In the genomic region with DNA sequence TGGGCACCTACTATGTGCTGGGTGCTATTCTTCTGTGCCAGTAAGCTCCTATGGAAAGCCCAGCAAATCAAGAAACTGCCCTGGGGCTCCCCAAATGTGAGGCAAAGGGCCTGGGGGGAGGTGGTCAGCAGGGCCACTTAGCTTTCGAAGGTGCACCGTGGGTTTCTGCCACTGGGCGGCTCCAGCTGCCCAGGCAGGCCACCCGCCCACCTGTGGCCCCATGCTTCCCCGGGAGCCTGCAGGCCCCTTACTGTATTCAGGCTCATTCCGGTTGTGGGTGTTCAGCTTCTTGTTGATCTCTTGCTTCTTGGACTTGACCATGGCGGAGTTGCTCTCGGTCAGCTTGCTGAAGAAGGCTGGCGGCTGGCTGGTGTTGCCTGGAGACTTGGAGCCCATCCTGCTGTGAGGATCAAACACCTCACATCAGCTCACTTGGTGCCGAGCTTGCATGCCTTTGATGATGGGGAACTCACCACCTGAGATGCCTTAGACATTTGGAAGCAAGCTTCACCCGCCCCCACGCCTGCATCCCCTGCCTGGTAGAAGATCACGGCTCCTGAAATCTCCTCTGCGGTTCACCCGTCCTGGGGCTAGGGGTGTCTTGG, we compare ENCODE assay signal across 15 cellular contexts.
DNase-seq lines count a peak whose midpoint lies in the region; TF ChIP-seq lines count a peak whose summit lies in the region.
"Had no signal": no experiment of that assay in that cellular context is flagged by ENCODE, and none has a peak within 500 bp of the region (broad histone marks: within the 10 kb centered on the region; RNA-seq: fewer than 3 reads in every experiment).

No MANE protein-coding gene starts in this region.

- no peaks in the 10 kb centered on the region for H3K27me3 Mint-ChIP-seq in nephron (ENCODE audit: low read depth)
- H3K27me3 Mint-ChIP-seq: activated naive CD4-positive, alpha-beta T cell treated with anti-CD3 and anti-CD28 coated beads, Interleukin-2, amount 10 ng/mL, durations not matched to agents 7 days and 5 days had no signal

- H3K9me3 Mint-ChIP-seq in nephron, result no peaks in the 10 kb centered on the region
- H3K9me3 Mint-ChIP-seq: activated naive CD4-positive, alpha-beta T cell treated with anti-CD3 and anti-CD28 coated beads, Interleukin-2, amount 10 ng/mL, durations not matched to agents 7 days and 5 days; T-helper 2 cell treated with Interferon-gamma antibody and Interleukin-4, amounts not matched to agents 5 μg/mL and 100 μg/mL, for 36 hours had no signal

- H3K4me1 Mint-ChIP-seq in nephron, result peaks cover 14% of the 10 kb centered on the region
- H3K4me1 Mint-ChIP-seq: activated naive CD4-positive, alpha-beta T cell treated with anti-CD3 and anti-CD28 coated beads, Interleukin-2, amount 10 ng/mL, durations not matched to agents 7 days and 5 days had no signal

- no peak overlapping the region for H3K4me3 Mint-ChIP-seq in nephron
- H3K4me3 Mint-ChIP-seq: activated naive CD4-positive, alpha-beta T cell treated with anti-CD3 and anti-CD28 coated beads, Interleukin-2, amount 10 ng/mL, durations not matched to agents 7 days and 5 days; T-helper 2 cell treated with Interferon-gamma antibody and Interleukin-4, amounts not matched to agents 5 μg/mL and 100 μg/mL, for 36 hours had no signal

- H3K4me3 ChIP-seq in cardiac fibroblast (replicated peaks in 1 of 2; ENCODE audit: low read depth in 2 of 2, low read length in 2 of 2), result no peak overlapping the region
- H3K4me3 ChIP-seq: colonic mucosa, lung, stomach had no signal

- DNase-seq in D341Med (ENCODE audit: low spot score) (peak; percentile 69), HuH-7.5 (ENCODE audit: low spot score) (peak; percentile 65), cardiac fibroblast (ENCODE audit: low read depth in 2 of 2) (no peak), middle frontal gyrus (ENCODE audit: extremely low spot score, low spot score) (no peak), NCI-H1436 treated with DMSO at 0.1 percent for 48 hours (lab: John Stamatoyannopoulos, UW) (no peak), amygdala (lab: John Stamatoyannopoulos, UW) (no peak)
- no peak for DNase-seq in stimulated activated naive CD4-positive, alpha-beta T cell treated with Interleukin-2 at 50 U/mL for 16 hours (lab: John Stamatoyannopoulos, UW)
- DNase-seq: activated naive CD4-positive, alpha-beta T cell treated with anti-CD3 and anti-CD28 coated beads, Interleukin-2, amount 10 ng/mL, durations not matched to agents 7 days and 5 days; colonic mucosa; NCI-H1417 treated with DMSO at 0.1 percent for 48 hours; stimulated activated CD4-positive, alpha-beta T cell treated with anti-CD3 and anti-CD28 coated beads, Interleukin-4, amount 100 ng/mL, for 1 hour; stomach had no signal

- peaks cover 56% of the 10 kb centered on the region for H3K36me3 Mint-ChIP-seq in nephron (ENCODE audit: low read depth)

- TF ChIP-seq CTCF in cardiac fibroblast (IDR thresholded peaks at IDR 0.05; ENCODE audit: low read depth, low read length), result peak; percentile 35
- TF ChIP-seq CTCF in nephron (IDR thresholded peaks at IDR 0.05; ENCODE audit: unreplicated experiment in 3 of 3), result peak in 2 of 3 experiments; percentile 8 to 23

- no peak overlapping the region for H3K27ac Mint-ChIP-seq in nephron
- H3K27ac Mint-ChIP-seq: T-helper 2 cell treated with Interferon-gamma antibody and Interleukin-4, amounts not matched to agents 5 μg/mL and 100 μg/mL, for 36 hours had no signal

Comparison
In these comparisons a context has a peak if more than half of its experiments do, and no peak if none do; other contexts are left out.
1. DNase-seq: peak in D341Med (single experiment) and HuH-7.5 (single experiment); none in cardiac fibroblast (0 of 2), middle frontal gyrus (single experiment), NCI-H1436 treated with DMSO at 0.1 percent for 48 hours (single experiment), stimulated activated naive CD4-positive, alpha-beta T cell treated with Interleukin-2 at 50 U/mL for 16 hours (single experiment) and amygdala (0 of 56).